ENCODE assay signal across 23 cellular contexts in genomic region chr11:16456366-16456765, GRCh38.
"Had no signal": no experiment of that assay in that cellular context is flagged by ENCODE, and none has a peak within 500 bp of the region (broad histone marks: within the 10 kb centered on the region; RNA-seq: fewer than 3 reads in every experiment).

No MANE protein-coding gene starts in this region.

- H3K4me1 Mint-ChIP-seq: naive thymus-derived CD4-positive, alpha-beta T cell; nephron progenitor cell; stimulated activated effector memory CD8-positive, alpha-beta T cell treated with anti-CD3 and anti-CD28 coated beads, Interleukin-12 subunit alpha, Interleukin-12 subunit beta, amount 100 ng/mL, for 72 hours had no signal

- H3K36me3 Mint-ChIP-seq: naive thymus-derived CD4-positive, alpha-beta T cell; stimulated activated effector memory CD8-positive, alpha-beta T cell treated with anti-CD3 and anti-CD28 coated beads, Interleukin-12 subunit alpha, Interleukin-12 subunit beta, amount 100 ng/mL, for 72 hours had no signal

- H3K36me3 ChIP-seq: heart left ventricle, left lung, lower lobe of right lung, right lobe of liver, suprapubic skin, tibial artery, upper lobe of left lung, vagina had no signal

- H3K9me3 ChIP-seq: heart left ventricle, left lung, lower lobe of right lung, psoas muscle, right lobe of liver, suprapubic skin, tibial artery, upper lobe of left lung, vagina had no signal

- H3K27ac Mint-ChIP-seq: dendritic cell treated with granulocyte-macrophage colony-stimulating factor and Interleukin-4, amounts not matched to agents 40 ng/mL and 50 ng/mL, for 4 days; effector memory CD8-positive, alpha-beta T cell; naive thymus-derived CD4-positive, alpha-beta T cell; nephron progenitor cell; stimulated activated effector memory CD8-positive, alpha-beta T cell treated with anti-CD3 and anti-CD28 coated beads, Interleukin-12 subunit alpha, Interleukin-12 subunit beta, amount 100 ng/mL, for 72 hours had no signal

- H3K9ac ChIP-seq: parathyroid adenoma had no signal

- H3K4me1 ChIP-seq: left lung, lower lobe of right lung, parathyroid adenoma, right lobe of liver, upper lobe of left lung, vagina had no signal

- H3K4me3 ChIP-seq: heart left ventricle, left lung, lower lobe of right lung, psoas muscle, right lobe of liver, suprapubic skin, tibial artery, upper lobe of left lung, vagina had no signal

- DNase-seq: effector memory CD8-positive, alpha-beta T cell; foreskin melanocyte; heart left ventricle; hippocampal formation; islet precursor cell; left lung; lower lobe of right lung; mesenchymal stem cell; naive thymus-derived CD4-positive, alpha-beta T cell; nephron progenitor cell; psoas muscle; retina; right lobe of liver; stimulated activated CD4-positive, alpha-beta T cell treated with anti-CD3 and anti-CD28 coated beads, Interleukin-4, amount 100 ng/mL, for 1 hour; stimulated activated CD8-positive, alpha-beta memory T cell treated with anti-CD3 and anti-CD28 coated beads, Interleukin-4, amount 100 ng/mL, for 48 hours; stimulated activated naive CD8-positive, alpha-beta T cell treated with anti-CD3 and anti-CD28 coated beads, Interleukin-15, Interleukin-2, amounts not matched to agents 100 U/mL and 50 U/mL, for 24 hours; tibial artery; upper lobe of left lung had no signal

- ATAC-seq: effector memory CD8-positive, alpha-beta T cell; heart left ventricle; left lung; lower lobe of right lung; naive thymus-derived CD4-positive, alpha-beta T cell; psoas muscle; right lobe of liver; stimulated activated effector memory CD8-positive, alpha-beta T cell treated with anti-CD3 and anti-CD28 coated beads, Interleukin-12 subunit alpha, Interleukin-12 subunit beta, amount 100 ng/mL, for 72 hours; stimulated activated naive CD8-positive, alpha-beta T cell treated with anti-CD3 and anti-CD28 coated beads, Interleukin-15, Interleukin-2, amounts not matched to agents 100 U/mL and 50 U/mL, for 24 hours had no signal

- H3K27me3 Mint-ChIP-seq: dendritic cell treated with granulocyte-macrophage colony-stimulating factor and Interleukin-4, amounts not matched to agents 40 ng/mL and 50 ng/mL, for 4 days; effector memory CD8-positive, alpha-beta T cell had no signal

- H3K27ac ChIP-seq: heart left ventricle, left lung, lower lobe of right lung, parathyroid adenoma, psoas muscle, right lobe of liver, suprapubic skin, tibial artery, upper lobe of left lung, vagina had no signal

- H2AFZ ChIP-seq: parathyroid adenoma had no signal

- H3K27me3 ChIP-seq: heart left ventricle, left lung, right lobe of liver, suprapubic skin, tibial artery, upper lobe of left lung, vagina had no signal

- H3K4me3 Mint-ChIP-seq: dendritic cell treated with granulocyte-macrophage colony-stimulating factor and Interleukin-4, amounts not matched to agents 40 ng/mL and 50 ng/mL, for 4 days; effector memory CD8-positive, alpha-beta T cell; naive thymus-derived CD4-positive, alpha-beta T cell; nephron progenitor cell; stimulated activated effector memory CD8-positive, alpha-beta T cell treated with anti-CD3 and anti-CD28 coated beads, Interleukin-12 subunit alpha, Interleukin-12 subunit beta, amount 100 ng/mL, for 72 hours had no signal

- H3K79me2 ChIP-seq: parathyroid adenoma had no signal

- H3K9me3 Mint-ChIP-seq: dendritic cell treated with granulocyte-macrophage colony-stimulating factor and Interleukin-4, amounts not matched to agents 40 ng/mL and 50 ng/mL, for 4 days; nephron progenitor cell had no signal
